25 cellular contexts compared by ENCODE assay signal in the genomic region with DNA sequence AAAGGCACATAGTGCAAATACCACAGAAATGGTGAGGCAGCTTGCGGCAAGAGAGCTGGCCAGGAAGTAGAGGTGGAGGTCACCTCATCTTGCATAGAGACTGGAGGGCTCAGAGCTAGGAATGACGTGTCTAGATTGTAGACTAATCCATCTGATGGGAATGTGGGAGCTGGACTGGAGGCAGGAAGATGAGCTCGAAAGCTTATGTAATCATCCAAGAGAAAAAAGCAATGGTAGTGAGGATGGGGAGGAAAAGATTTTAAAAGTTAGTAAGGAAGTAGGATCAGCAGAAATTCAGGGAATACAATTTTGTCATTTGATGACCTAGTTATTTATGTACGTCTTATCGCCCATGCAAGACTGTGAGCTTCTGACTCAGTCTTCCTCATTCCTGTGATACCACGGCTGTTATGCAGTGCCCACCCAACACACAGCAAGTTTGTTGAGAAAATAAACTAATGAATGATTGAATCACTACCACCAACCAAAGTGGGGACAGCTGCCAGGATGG.
DNase-seq lines count a peak whose midpoint lies in the region; ATAC-seq, FAIRE-seq and TF ChIP-seq lines count a peak whose summit lies in the region.
"Had no signal": no experiment of that assay in that cellular context is flagged by ENCODE, and none has a peak within 500 bp of the region (broad histone marks: within the 10 kb centered on the region; RNA-seq: fewer than 3 reads in every experiment).

No MANE protein-coding gene starts in this region.

- H2BK5ac ChIP-seq in IMR-90 (ENCODE audit: low read depth, low read length, poor library complexity, severe bottlenecking) = no peak overlapping the region

- no peaks in the 10 kb centered on the region for H3K36me3 ChIP-seq in IMR-90 (ENCODE audit: control insufficient read depth, insufficient read depth, low read length)
- no peaks in the 10 kb centered on the region for H3K36me3 ChIP-seq in K562 (ENCODE audit: control insufficient read depth, insufficient read depth, low read length)
- no peaks in the 10 kb centered on the region for H3K36me3 ChIP-seq in hepatocyte (replicated peaks; ENCODE audit: insufficient read depth, low read depth)
- H3K36me3 ChIP-seq: heart right ventricle, stomach had no signal

- no peak overlapping the region for H2AK9ac ChIP-seq in IMR-90 (replicated peaks; ENCODE audit: low read depth, low read length, poor library complexity)

- no peak overlapping the region for H3K27ac ChIP-seq in IMR-90 (ENCODE audit: insufficient read depth, low read length)
- H3K27ac ChIP-seq in K562 (ENCODE audit: extremely low read depth, low read depth, low read length) = no peak overlapping the region
- H3K27ac ChIP-seq in foreskin keratinocyte = no peak overlapping the region
- H3K27ac ChIP-seq in hepatocyte = no peak overlapping the region
- H3K27ac ChIP-seq: heart right ventricle, stomach had no signal

- H3K79me1 ChIP-seq in IMR-90 (ENCODE audit: low read depth in 1 of 2, low read length in 2 of 2) = no peaks in the 10 kb centered on the region

- no peaks in the 10 kb centered on the region for H3K9me3 ChIP-seq in IMR-90 (ENCODE audit: control insufficient read depth, insufficient read depth, low read length)
- no peaks in the 10 kb centered on the region for H3K9me3 ChIP-seq in K562 (replicated peaks; ENCODE audit: control insufficient read depth, insufficient read depth, low read depth, low read length)
- no peaks in the 10 kb centered on the region for H3K9me3 ChIP-seq in hepatocyte (ENCODE audit: low read depth)
- H3K9me3 ChIP-seq: heart right ventricle, stomach had no signal

- H3K79me2 ChIP-seq in K562 (ENCODE audit: control insufficient read depth, insufficient read depth, low read length) = no peaks in the 10 kb centered on the region
- H3K79me2 ChIP-seq in hepatocyte = no peaks in the 10 kb centered on the region

- CTCF ChIA-PET in IMR-90 (lab: Yijun Ruan, JAX) = no interaction called here
- CTCF ChIA-PET in K562 (lab: Yijun Ruan, JAX; ENCODE audit: low intra/inter-chr PET ratio) = interaction anchor here (0.6 kb wide), 1 partner anchor 82 kb away, joined by 4 read pairs; no protein-coding TSS in a partner anchor

- no peak overlapping the region for H4K8ac ChIP-seq in IMR-90 (ENCODE audit: low read depth in 2 of 2, low read length in 2 of 2)

- peaks cover 12% of the 10 kb centered on the region for H3K27me3 Mint-ChIP-seq in stimulated activated memory B cell treated with anti-CD40 and anti-IgM and Interleukin-4, amounts not matched to agents 10 μg/mL and 1 μg/mL and 100 μg/mL, for 72 hours

- no peak overlapping the region for H3K23ac ChIP-seq in IMR-90 (ENCODE audit: low read depth, low read length)

- H4K5ac ChIP-seq in IMR-90 (ENCODE audit: low read depth, low read length) = no peak overlapping the region

- WGBS in IMR-90 (ENCODE audit: extremely low coverage in 2 of 2, insufficient read length in 1 of 2), 2 experiments = 24% methylated on average over 2 of the region's 6 CpGs; no CpG with 5 or more reads in 1 of the 2 experiments
- 29% methylated on average over 6 of the region's 6 CpGs for WGBS in K562 (ENCODE audit: insufficient coverage, low coverage, missing lambda C conversion rate)
- WGBS in hepatocyte (ENCODE audit: low lambda C conversion rate, missing lambda C conversion rate) = 83% methylated on average over 6 of the region's 6 CpGs

- no peak overlapping the region for H3K27ac Mint-ChIP-seq in stimulated activated memory B cell treated with anti-CD40 and anti-IgM and Interleukin-4, amounts not matched to agents 10 μg/mL and 1 μg/mL and 100 μg/mL, for 72 hours
- H3K27ac Mint-ChIP-seq: activated B cell treated with CpG ODN at 0.5 μM for 24 hours; activated naive CD8-positive, alpha-beta T cell treated with anti-CD3 and anti-CD28 coated beads for 36 hours; CD4-positive, alpha-beta T cell; nephron had no signal

- no peak for TF ChIP-seq POLR2A in IMR-90 (IDR thresholded peaks at IDR 0.05; ENCODE audit: low read depth, low read length)
- no peak for TF ChIP-seq POLR2A in K562 (conservative IDR thresholded peaks at IDR 0.05)

- H3K9ac ChIP-seq in IMR-90 (ENCODE audit: low read depth, low read length) (no peak overlapping the region), K562 (ENCODE audit: insufficient read depth in 1 of 2, low read depth in 2 of 2, low read length in 2 of 2) (no peak overlapping the region)

- no peaks in the 10 kb centered on the region for H3K36me3 Mint-ChIP-seq in stimulated activated memory B cell treated with anti-CD40 and anti-IgM and Interleukin-4, amounts not matched to agents 10 μg/mL and 1 μg/mL and 100 μg/mL, for 72 hours
- H3K36me3 Mint-ChIP-seq: activated naive CD8-positive, alpha-beta T cell treated with anti-CD3 and anti-CD28 coated beads for 36 hours had no signal

- H3K18ac ChIP-seq in IMR-90 (ENCODE audit: low read depth, low read length) = no peak overlapping the region

- no peaks in the 10 kb centered on the region for H3K9me3 Mint-ChIP-seq in stimulated activated memory B cell treated with anti-CD40 and anti-IgM and Interleukin-4, amounts not matched to agents 10 μg/mL and 1 μg/mL and 100 μg/mL, for 72 hours
- H3K9me3 Mint-ChIP-seq: activated B cell treated with CpG ODN at 0.5 μM for 24 hours; activated naive CD8-positive, alpha-beta T cell treated with anti-CD3 and anti-CD28 coated beads for 36 hours; CD4-positive, alpha-beta T cell; nephron had no signal

- H2BK15ac ChIP-seq in IMR-90 (ENCODE audit: low read depth, low read length) = no peak overlapping the region

- no TSS peak for BruUV-seq in IMR-90 (replicated peaks; lab: Mats Ljungman, UMichigan)
- no TSS peak for BruUV-seq in K562 (replicated peaks; lab: Mats Ljungman, UMichigan)

- ATAC-seq in IMR-90 (ENCODE audit: low read depth) (peak; percentile 74), K562 (no peak), foreskin keratinocyte (peak; percentile 51), HG03469 (IDR thresholded peaks at IDR 0.05; ENCODE audit: unreplicated experiment) (no peak)
- ATAC-seq in stimulated activated memory B cell treated with anti-CD40 and anti-IgM and Interleukin-4, amounts not matched to agents 10 μg/mL and 1 μg/mL and 100 μg/mL, for 72 hours = no peak
- ATAC-seq: heart right ventricle had no signal

- H3K4me1 Mint-ChIP-seq in stimulated activated memory B cell treated with anti-CD40 and anti-IgM and Interleukin-4, amounts not matched to agents 10 μg/mL and 1 μg/mL and 100 μg/mL, for 72 hours = no peaks in the 10 kb centered on the region
- H3K4me1 Mint-ChIP-seq: activated B cell treated with CpG ODN at 0.5 μM for 24 hours; activated naive CD8-positive, alpha-beta T cell treated with anti-CD3 and anti-CD28 coated beads for 36 hours had no signal

- in situ Hi-C loops in IMR-90 (cut with MboI; ENCODE audit: low sequenced_read_pairs) (no loop called here), K562 (cut with MboI) (no loop called here)

- H3K4me3 ChIP-seq in IMR-90 (ENCODE audit: insufficient read depth, low read depth, low read length) (no peak overlapping the region), K562 (no peak overlapping the region), hepatocyte (no peak overlapping the region)
- H3K4me3 ChIP-seq: heart right ventricle, stomach had no signal

- dilution Hi-C loops in IMR-90 (cut with HindIII; ENCODE audit: low sequenced_read_pairs, unreplicated experiment) = no loop called here

- no peak for TF ChIP-seq CTCF in IMR-90 (conservative IDR thresholded peaks at IDR 0.05; ENCODE audit: low read depth, low read length)
- TF ChIP-seq CTCF in K562 (IDR thresholded peaks at IDR 0.05 in 2 of 3, conservative IDR thresholded peaks at IDR 0.05 in 1 of 3; ENCODE audit: insufficient read depth in 2 of 3, low read depth in 1 of 3, low read length in 3 of 3) = no peak
- TF ChIP-seq CTCF in foreskin keratinocyte (conservative IDR thresholded peaks at IDR 0.05) = no peak
- TF ChIP-seq CTCF in hepatocyte (IDR thresholded peaks at IDR 0.05; ENCODE audit: poor library complexity) = no peak

- H3K9me1 ChIP-seq in IMR-90 (ENCODE audit: insufficient read depth, low read length) (no peaks in the 10 kb centered on the region), K562 (ENCODE audit: control insufficient read depth, insufficient read depth, low read length) (no peaks in the 10 kb centered on the region)

- intact Hi-C loops in IMR-90 (cut with micrococcal nuclease) (no loop called here), K562 (cut with micrococcal nuclease) (no loop called here)

- no peak overlapping the region for H3K4me2 ChIP-seq in IMR-90 (ENCODE audit: low read depth, low read length)
- peak overlapping the region; percentile 15; the same call in 1 of the 2 replicates for H3K4me2 ChIP-seq in K562 (ENCODE audit: insufficient read depth, low read length)
- no peak overlapping the region for H3K4me2 ChIP-seq in hepatocyte

- no peak overlapping the region for H2AFZ ChIP-seq in IMR-90 (replicated peaks; ENCODE audit: low read length, poor library complexity)
- H2AFZ ChIP-seq in K562 (ENCODE audit: low read depth, low read length) = peak overlapping the region; percentile 17; the same call in 1 of the 2 replicates
- no peak overlapping the region for H2AFZ ChIP-seq in hepatocyte

- H4K20me1 ChIP-seq in IMR-90 (ENCODE audit: insufficient read depth, low read length) = no peaks in the 10 kb centered on the region
- H4K20me1 ChIP-seq in K562 (replicated peaks; ENCODE audit: control insufficient read depth, insufficient read depth, low read length) = no peaks in the 10 kb centered on the region
- no peaks in the 10 kb centered on the region for H4K20me1 ChIP-seq in hepatocyte (ENCODE audit: insufficient read depth, poor library complexity, severe bottlenecking)

- no peak overlapping the region for H3K4ac ChIP-seq in IMR-90 (ENCODE audit: low read depth, low read length)

- H2AK5ac ChIP-seq in IMR-90 (ENCODE audit: low read depth, low read length) = no peak overlapping the region

- FAIRE-seq in K562 (lab: Jason Lieb, UNC) = no peak
- FAIRE-seq: GM19239, kidney had no signal

- TF ChIP-seq RAD21 in IMR-90 (IDR thresholded peaks at IDR 0.05; ENCODE audit: low read length) (no peak), K562 (CRISPR knock-in tag; conservative IDR thresholded peaks at IDR 0.05 in 1 of 2, IDR thresholded peaks at IDR 0.05 in 1 of 2) (no peak)

- no peaks in the 10 kb centered on the region for H3K9me2 ChIP-seq in hepatocyte (replicated peaks; ENCODE audit: insufficient read depth)

- TF ChIP-seq EP300 in K562 (IDR thresholded peaks at IDR 0.05; ENCODE audit: low read length) = no peak

- H3K4me3 Mint-ChIP-seq in stimulated activated memory B cell treated with anti-CD40 and anti-IgM and Interleukin-4, amounts not matched to agents 10 μg/mL and 1 μg/mL and 100 μg/mL, for 72 hours = no peak overlapping the region
- H3K4me3 Mint-ChIP-seq: activated B cell treated with CpG ODN at 0.5 μM for 24 hours; activated naive CD8-positive, alpha-beta T cell treated with anti-CD3 and anti-CD28 coated beads for 36 hours; CD4-positive, alpha-beta T cell; nephron had no signal

- H3K4me1 ChIP-seq in IMR-90 (ENCODE audit: control insufficient read depth, insufficient read depth, low read length) (0 out of 2 replicates have a peak, but pooled peaks cover 1% of the 10 kb centered on the region), K562 (replicated peaks in 1 of 2; ENCODE audit: control insufficient read depth in 2 of 2, insufficient read depth in 2 of 2, low read length in 2 of 2) (peaks cover 0 to 7% of the 10 kb centered on the region in 2 experiments; a peak in 3 of 5 replicates), foreskin keratinocyte (no peaks in the 10 kb centered on the region), hepatocyte (ENCODE audit: insufficient read depth) (no peaks in the 10 kb centered on the region)
- H3K4me1 ChIP-seq: heart right ventricle, stomach had no signal

- POLR2A ChIA-PET in IMR-90 (lab: Charles Lee; ENCODE audit: unreplicated experiment) (no interaction called here), K562 (lab: Yijun Ruan, JAX) (interaction anchor here (1.2 to 1.4 kb wide), 2 partner anchors 10 to 16 kb away, joined by 4 to 5 read pairs; no protein-coding TSS in a partner anchor)

- no peak overlapping the region for H3K14ac ChIP-seq in IMR-90 (replicated peaks; ENCODE audit: low read depth, low read length)

- peak; percentile 67 for DNase-seq in A172 (ENCODE audit: low spot score)
- peak; percentile 81 for DNase-seq in IMR-90
- no peak for DNase-seq in K562 (ENCODE audit: extremely low read depth in 1 of 4, low spot score in 3 of 4)
- peak; percentile 18 to 62 for DNase-seq in foreskin keratinocyte
- DNase-seq in hepatocyte (ENCODE audit: low spot score) = no peak
- DNase-seq in stimulated activated CD4-positive, alpha-beta T cell treated with anti-CD3 and anti-CD28 coated beads, Interleukin-2, amount 100 ng/mL, for 24 hours = no peak
- DNase-seq: 8988T; activated B cell treated with CpG ODN at 0.5 μM for 24 hours; activated naive CD8-positive, alpha-beta T cell treated with anti-CD3 and anti-CD28 coated beads for 36 hours; CD4-positive, alpha-beta T cell; DMS79; HCEC 1CT; heart right ventricle; kidney; MM.1S; NCI-H1694 treated with DMSO at 0.1 percent for 48 hours; NCI-H345; NK-92 treated with Interleukin-12 subunit alpha and Interleukin-12 subunit beta, amount 100 ng/mL, for 24 hours; retina; stomach; T-helper 2 cell had no signal

- H3K56ac ChIP-seq in IMR-90 (ENCODE audit: extremely low read depth, insufficient read depth, low read length) = no peak overlapping the region

- no peak overlapping the region for H4K91ac ChIP-seq in IMR-90 (ENCODE audit: insufficient read depth, low read depth, low read length)

- H3K27me3 ChIP-seq in IMR-90 (ENCODE audit: control insufficient read depth, insufficient read depth, low read length) (peaks cover 1% of the 10 kb centered on the region), K562 (ENCODE audit: control insufficient read depth in 2 of 2, insufficient read depth in 2 of 2, low read length in 2 of 2) (peaks cover 0 to 3% of the 10 kb centered on the region in 2 experiments; a peak in 3 of 5 replicates), foreskin keratinocyte (no peaks in the 10 kb centered on the region), hepatocyte (peaks cover 24% of the 10 kb centered on the region)

- H2BK20ac ChIP-seq in IMR-90 (ENCODE audit: low read depth, low read length) = no peak overlapping the region

- H2BK120ac ChIP-seq in IMR-90 (ENCODE audit: low read depth, low read length) = no peak overlapping the region

Comparison
In these comparisons a context has a peak if more than half of its experiments do, and no peak if none do; other contexts are left out.
1. DNase-seq: peak in A172 (single experiment), IMR-90 (single experiment) and foreskin keratinocyte (2 of 2); none in K562 (0 of 4), hepatocyte (single experiment) and stimulated activated CD4-positive, alpha-beta T cell treated with anti-CD3 and anti-CD28 coated beads, Interleukin-2, amount 100 ng/mL, for 24 hours (0 of 2).
2. ATAC-seq: peak in IMR-90 (single experiment) and foreskin keratinocyte (single experiment); none in K562 (single experiment), stimulated activated memory B cell treated with anti-CD40 and anti-IgM and Interleukin-4, amounts not matched to agents 10 μg/mL and 1 μg/mL and 100 μg/mL, for 72 hours (single experiment) and HG03469 (single experiment).